ENCODE assay signal across 10 cellular contexts in genomic region chr5:119333421-119333851, GRCh38. TPM values are rescaled to one million over a fixed set of nuclear protein-coding genes. Genes with fewer than 3 reads are reported as not detected.
DNase-seq lines count a peak whose midpoint lies in the region; ATAC-seq, FAIRE-seq and TF ChIP-seq lines count a peak whose summit lies in the region.
"Had no signal": no experiment of that assay in that cellular context is flagged by ENCODE, and none has a peak within 500 bp of the region (broad histone marks: within the 10 kb centered on the region; RNA-seq: fewer than 3 reads in every experiment).

No MANE protein-coding gene starts in this region.

- no peaks in the 10 kb centered on the region for H4K20me1 ChIP-seq in BLaER1

- peaks cover 17% of the 10 kb centered on the region for H3K36me3 ChIP-seq in BLaER1
- H3K36me3 ChIP-seq in bronchial epithelial cell (ENCODE audit: control insufficient read depth, insufficient read depth, low read length): peaks cover 2% of the 10 kb centered on the region
- no peaks in the 10 kb centered on the region for H3K36me3 ChIP-seq in sigmoid colon

- H3K4me1 ChIP-seq in BLaER1 (peaks cover 98% of the 10 kb centered on the region), sigmoid colon (peaks cover 0 to 51% (median 40%) of the 10 kb centered on the region in 4 donors)

- intact Hi-C loops in sigmoid colon (cut with DNase I): loop anchor here (5.0 to 10.0 kb wide), 2 partner anchors 79 to 259 kb away; partner anchors contain the start of gene DMXL1

- peak; percentile 88 for DNase-seq in bronchial epithelial cell (ENCODE audit: low read depth)
- no peak for DNase-seq in midbrain (lab: John Stamatoyannopoulos, UW)
- DNase-seq in sigmoid colon: no peak
- DNase-seq: H7, NCI-H526 treated with DMSO at 0.1 percent for 48 hours had no signal

- WGBS in sigmoid colon, 2 donors: 65 to 72% methylated on average over 5 of the region's 5 CpGs

- no peak for TF ChIP-seq POLR2A in sigmoid colon (IDR thresholded peaks at IDR 0.05)

- peaks cover 5% of the 10 kb centered on the region; the same call in 1 of the 2 replicates for H3K9me3 ChIP-seq in BLaER1
- no peaks in the 10 kb centered on the region for H3K9me3 ChIP-seq in sigmoid colon

- H3K27ac ChIP-seq in BLaER1 (peak overlapping the region; percentile 10; the same call in 1 of the 2 replicates), sigmoid colon (no peak overlapping the region)

- TF ChIP-seq EP300 in sigmoid colon (IDR thresholded peaks at IDR 0.05): no peak

- FAIRE-seq in bronchial epithelial cell (lab: Jason Lieb, UNC): no peak

- ATAC-seq in GM19438 (IDR thresholded peaks at IDR 0.05; ENCODE audit: low read depth, unreplicated experiment): peak; percentile 10
- peak; percentile 15 for ATAC-seq in HG03442 (IDR thresholded peaks at IDR 0.05; ENCODE audit: unreplicated experiment)
- no peak for ATAC-seq in SK-N-SH treated with all-trans-retinoic acid at 6 μM for 48 hours
- ATAC-seq in GM19397 (IDR thresholded peaks at IDR 0.05; ENCODE audit: unreplicated experiment): no peak

- no peak overlapping the region for H3K4me3 ChIP-seq in BLaER1
- peak overlapping the region; percentile 45 for H3K4me3 ChIP-seq in bronchial epithelial cell (ENCODE audit: low read depth, low read length)
- no peak overlapping the region for H3K4me3 ChIP-seq in sigmoid colon

- peak overlapping the region; percentile 46 for H3K4me2 ChIP-seq in BLaER1

- no peak for TF ChIP-seq CTCF in bronchial epithelial cell (IDR thresholded peaks at IDR 0.05; ENCODE audit: insufficient read depth, low read length, severe bottlenecking)
- no peak for TF ChIP-seq CTCF in sigmoid colon (IDR thresholded peaks at IDR 0.05)

- H3K27me3 ChIP-seq in BLaER1 (no peaks in the 10 kb centered on the region), bronchial epithelial cell (ENCODE audit: control insufficient read depth, insufficient read depth, low read length) (no peaks in the 10 kb centered on the region), sigmoid colon (no peaks in the 10 kb centered on the region)

- no peak overlapping the region for H3K9ac ChIP-seq in BLaER1

TF ChIP-seq in SK-N-SH treated with all-trans-retinoic acid at 6 μM for 48 hours, 23 proteins besides CTCF, POLR2A, EP300 and RAD21:
- TF ChIP-seq CSRNP3 (CRISPR knock-in tag; IDR thresholded peaks at IDR 0.05): no peak
- no peak for TF ChIP-seq OSR1 (CRISPR knock-in tag; IDR thresholded peaks at IDR 0.05)
- TF ChIP-seq ZNF565 (CRISPR knock-in tag; conservative IDR thresholded peaks at IDR 0.05; ENCODE audit: low read depth): no peak
- no peak for TF ChIP-seq TCF4 (CRISPR knock-in tag; IDR thresholded peaks at IDR 0.05; ENCODE audit: borderline replicate concordance)
- no peak for TF ChIP-seq ZNF8 (CRISPR knock-in tag; IDR thresholded peaks at IDR 0.05)
- no peak for TF ChIP-seq PATZ1 (CRISPR knock-in tag; IDR thresholded peaks at IDR 0.05; ENCODE audit: borderline replicate concordance)
- TF ChIP-seq SNAI2 (CRISPR knock-in tag; IDR thresholded peaks at IDR 0.05): no peak
- no peak for TF ChIP-seq ZC3H10 (CRISPR knock-in tag; IDR thresholded peaks at IDR 0.05)
- TF ChIP-seq, protein P1, sequence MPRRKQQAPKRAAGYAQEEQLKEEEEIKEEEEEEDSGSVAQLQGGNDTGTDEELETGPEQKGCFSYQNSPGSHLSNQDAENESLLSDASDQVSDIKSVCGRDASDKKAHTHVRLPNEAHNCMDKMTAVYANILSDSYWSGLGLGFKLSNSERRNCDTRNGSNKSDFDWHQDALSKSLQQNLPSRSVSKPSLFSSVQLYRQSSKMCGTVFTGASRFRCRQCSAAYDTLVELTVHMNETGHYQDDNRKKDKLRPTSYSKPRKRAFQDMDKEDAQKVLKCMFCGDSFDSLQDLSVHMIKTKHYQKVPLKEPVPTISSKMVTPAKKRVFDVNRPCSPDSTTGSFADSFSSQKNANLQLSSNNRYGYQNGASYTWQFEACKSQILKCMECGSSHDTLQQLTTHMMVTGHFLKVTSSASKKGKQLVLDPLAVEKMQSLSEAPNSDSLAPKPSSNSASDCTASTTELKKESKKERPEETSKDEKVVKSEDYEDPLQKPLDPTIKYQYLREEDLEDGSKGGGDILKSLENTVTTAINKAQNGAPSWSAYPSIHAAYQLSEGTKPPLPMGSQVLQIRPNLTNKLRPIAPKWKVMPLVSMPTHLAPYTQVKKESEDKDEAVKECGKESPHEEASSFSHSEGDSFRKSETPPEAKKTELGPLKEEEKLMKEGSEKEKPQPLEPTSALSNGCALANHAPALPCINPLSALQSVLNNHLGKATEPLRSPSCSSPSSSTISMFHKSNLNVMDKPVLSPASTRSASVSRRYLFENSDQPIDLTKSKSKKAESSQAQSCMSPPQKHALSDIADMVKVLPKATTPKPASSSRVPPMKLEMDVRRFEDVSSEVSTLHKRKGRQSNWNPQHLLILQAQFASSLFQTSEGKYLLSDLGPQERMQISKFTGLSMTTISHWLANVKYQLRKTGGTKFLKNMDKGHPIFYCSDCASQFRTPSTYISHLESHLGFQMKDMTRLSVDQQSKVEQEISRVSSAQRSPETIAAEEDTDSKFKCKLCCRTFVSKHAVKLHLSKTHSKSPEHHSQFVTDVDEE (CRISPR knock-in tag; IDR thresholded peaks at IDR 0.05): no peak
- TF ChIP-seq POU6F1 (CRISPR knock-in tag; IDR thresholded peaks at IDR 0.05; ENCODE audit: borderline replicate concordance, low read depth): no peak
- TF ChIP-seq PPARA (CRISPR knock-in tag; IDR thresholded peaks at IDR 0.05; ENCODE audit: borderline replicate concordance): no peak
- no peak for TF ChIP-seq RARB (CRISPR knock-in tag; IDR thresholded peaks at IDR 0.05)
- TF ChIP-seq BACH2 (CRISPR knock-in tag; IDR thresholded peaks at IDR 0.05; ENCODE audit: borderline replicate concordance): no peak
- TF ChIP-seq ARNTL (CRISPR knock-in tag; IDR thresholded peaks at IDR 0.05; ENCODE audit: borderline replicate concordance, low read depth): no peak
- TF ChIP-seq TOX (CRISPR knock-in tag; IDR thresholded peaks at IDR 0.05; ENCODE audit: borderline replicate concordance): no peak
- TF ChIP-seq GLIS3 (CRISPR knock-in tag; IDR thresholded peaks at IDR 0.05): no peak
- TF ChIP-seq CSDC2 (CRISPR knock-in tag; IDR thresholded peaks at IDR 0.05): no peak
- TF ChIP-seq ZNF70 (CRISPR knock-in tag; IDR thresholded peaks at IDR 0.05): no peak

RNA-seq across cellular contexts. Expression of gene TNFAIP8, which starts 22.4 kb away (rescaled TPM):
- total RNA-seq in bronchial epithelial cell (51.9 and 57.1 TPM in 2 replicates), sigmoid colon (10 to 100 TPM in 3 of 4 donors, 1 to 10 TPM in 1; 6.9 to 17.9 (median 13.1) TPM)
- 10 to 100 TPM in 2 of 3 donors, 1 to 10 TPM in 1; 9.0 to 55.8 (median 19.0) TPM for polyA plus RNA-seq in sigmoid colon

Comparison
In these comparisons a context has a peak if more than half of its experiments do, and no peak if none do; other contexts are left out.
1. ATAC-seq: peak in GM19438 (single experiment) and HG03442 (single experiment); none in SK-N-SH treated with all-trans-retinoic acid at 6 μM for 48 hours (single experiment) and GM19397 (single experiment).